15 cellular contexts compared by ENCODE assay signal in the genomic region with DNA sequence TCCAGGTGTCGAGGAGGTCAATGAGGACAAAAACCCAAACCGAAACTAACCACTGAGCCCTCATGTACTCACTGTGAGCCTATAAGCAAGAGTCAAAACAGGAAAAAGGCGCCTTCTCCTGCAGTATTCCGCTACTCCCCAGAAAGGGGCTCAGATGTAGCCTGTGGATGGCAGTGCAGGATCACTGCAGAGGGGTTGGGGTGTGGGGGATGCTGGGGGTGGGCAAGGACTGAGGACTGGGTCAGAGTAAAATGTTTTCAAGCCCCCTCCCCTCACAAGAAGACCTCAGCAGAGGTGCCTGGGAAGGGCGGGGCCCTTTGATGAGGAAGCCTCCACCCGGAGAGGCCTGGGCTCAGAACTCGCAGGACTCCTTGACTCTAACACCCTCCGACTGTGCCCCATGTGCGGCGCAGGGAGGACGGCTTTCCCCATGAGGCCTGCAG.
"Had no signal": no experiment of that assay in that cellular context is flagged by ENCODE, and none has a peak within 500 bp of the region (broad histone marks: within the 10 kb centered on the region; RNA-seq: fewer than 3 reads in every experiment).

No MANE protein-coding gene starts in this region.

- H3K9me3 ChIP-seq: gastroesophageal sphincter, heart right ventricle, pancreas, sigmoid colon had no signal

- H3K36me3 ChIP-seq: gastroesophageal sphincter, heart right ventricle, pancreas, sigmoid colon had no signal

- H3K4me1 ChIP-seq: gastroesophageal sphincter, heart right ventricle, pancreas, sigmoid colon had no signal

- H3K27ac ChIP-seq: gastroesophageal sphincter, heart right ventricle, pancreas, sigmoid colon had no signal

- H3K27me3 ChIP-seq: gastroesophageal sphincter, heart right ventricle, pancreas, sigmoid colon had no signal

- DNase-seq: activated CD4-positive, alpha-beta T cell treated with anti-CD3 and anti-CD28 coated beads, Interleukin-2, amount 50 U/mL, for 1 hour; activated CD4-positive, CD25-positive, alpha-beta regulatory T cell; activated naive CD4-positive, alpha-beta T cell treated with Interleukin-2 at 50 U/mL for 16 hours; activated T-cell treated with anti-CD3 and anti-CD28 coated beads for 4 hours; anterior cingulate cortex; cortex of kidney; erythroblast; heart right ventricle; kidney; pancreas; sigmoid colon; stimulated activated CD4-positive, alpha-beta T cell treated with anti-CD3 and anti-CD28 coated beads, Interleukin-1b, Interleukin-23, amount 100 ng/mL, for 48 hours; SW 1271 had no signal

- H3K4me3 ChIP-seq: gastroesophageal sphincter, heart right ventricle, pancreas, sigmoid colon had no signal

- ATAC-seq: activated T-helper 17 cell treated with anti-CD3 and anti-CD28 coated beads, Interleukin-2, amount 50 U/mL, for 72 hours; gastroesophageal sphincter; heart right ventricle; pancreas had no signal
